ENCODE assay signal across 9 cellular contexts in the genomic region with DNA sequence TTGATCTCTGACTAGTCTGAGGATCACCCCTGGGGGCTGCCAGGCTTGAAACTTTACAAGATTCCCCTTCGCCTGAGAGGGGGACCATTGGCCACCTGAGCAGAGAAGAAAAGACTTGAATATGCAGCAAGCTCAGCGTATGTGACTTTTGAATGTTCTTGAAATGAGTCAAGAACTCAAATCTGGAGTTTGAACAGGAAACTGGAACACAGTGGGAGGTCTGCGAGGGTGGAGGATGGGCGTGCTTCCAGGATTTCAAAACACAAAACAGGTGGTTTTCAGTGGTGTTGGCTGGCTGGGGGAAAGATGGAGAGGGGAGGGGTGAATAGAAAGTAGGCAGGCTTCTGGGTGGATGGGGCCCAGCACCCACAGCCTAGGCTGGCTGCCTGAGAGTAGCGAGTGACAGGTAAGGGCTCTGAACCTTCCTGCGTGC. TPM values are rescaled to one million over a fixed set of nuclear protein-coding genes. Genes with fewer than 3 reads are reported as not detected.
DNase-seq lines count a peak whose midpoint lies in the region; ATAC-seq, FAIRE-seq and TF ChIP-seq lines count a peak whose summit lies in the region.
"Had no signal": no experiment of that assay in that cellular context is flagged by ENCODE, and none has a peak within 500 bp of the region (broad histone marks: within the 10 kb centered on the region; RNA-seq: fewer than 3 reads in every experiment).

No MANE protein-coding gene starts in this region.

- H3K36me3 Mint-ChIP-seq in endodermal cell (ENCODE audit: low read depth): no peaks in the 10 kb centered on the region

- no peaks in the 10 kb centered on the region for H3K27me3 ChIP-seq in AG04450 (ENCODE audit: control insufficient read depth, insufficient read depth, low read length)
- no peaks in the 10 kb centered on the region for H3K27me3 ChIP-seq in KMS-11 (ENCODE audit: insufficient read depth, low read depth)
- peaks cover 51% of the 10 kb centered on the region for H3K27me3 ChIP-seq in endodermal cell (ENCODE audit: control insufficient read depth, insufficient read depth, low read length, poor library complexity, severe bottlenecking)

- H3K79me2 ChIP-seq in KMS-11 (ENCODE audit: insufficient read depth, low read depth): no peaks in the 10 kb centered on the region

- no peaks in the 10 kb centered on the region for H4K20me1 ChIP-seq in KMS-11 (ENCODE audit: insufficient read depth)

- peak; percentile 82 for DNase-seq in AG04450 (ENCODE audit: low read depth, low spot score)
- peak; percentile 60 for DNase-seq in endodermal cell
- DNase-seq in HuH-7 (ENCODE audit: low spot score): no peak
- no peak for DNase-seq in D721Med (ENCODE audit: insufficient read length, low spot score)
- DNase-seq: immature natural killer cell had no signal

- H3K4me3 ChIP-seq in AG04450 (ENCODE audit: low read depth, low read length) (no peak overlapping the region), KMS-11 (IDR thresholded peaks at IDR 0.05; ENCODE audit: insufficient read depth, low read depth, low read length) (no peak overlapping the region), endodermal cell (ENCODE audit: low read length) (no peak overlapping the region)

- H3K27ac Mint-ChIP-seq in endodermal cell: no peak overlapping the region
- H3K27ac Mint-ChIP-seq: immature natural killer cell had no signal

- 69 to 85% methylated on average over 4 to 6 of the region's 6 CpGs for WGBS in endodermal cell (ENCODE audit: insufficient coverage in 1 of 2, insufficient read length in 1 of 2), 2 experiments

- H3K4me1 ChIP-seq in KMS-11 (ENCODE audit: low read depth, poor library complexity, severe bottlenecking) (peaks cover 30% of the 10 kb centered on the region), endodermal cell (ENCODE audit: control insufficient read depth, insufficient read depth, low read length) (peaks cover 3% of the 10 kb centered on the region)

- H3K4me2 ChIP-seq in KMS-11: peak overlapping the region; percentile 55

- H3K27ac ChIP-seq in AG04450 (ENCODE audit: low read depth, low read length) (peak overlapping the region; percentile 54), KMS-11 (peak overlapping the region; percentile 49; the same call in 1 of the 2 replicates), endodermal cell (ENCODE audit: low read depth, low read length) (no peak overlapping the region)

- POLR2A ChIA-PET in AG04450 (lab: Yijun Ruan, JAX): interaction anchor here (0.6 kb wide), 1 partner anchor 235 kb away, joined by 3 read pairs; a partner anchor contains a TSS

- H3K9me3 Mint-ChIP-seq in endodermal cell: peaks cover 22% of the 10 kb centered on the region

- FAIRE-seq in D721Med (lab: Jason Lieb, UNC): no peak

- H3K4me3 Mint-ChIP-seq in endodermal cell: no peak overlapping the region
- H3K4me3 Mint-ChIP-seq: immature natural killer cell had no signal

- H2AFZ ChIP-seq in KMS-11 (ENCODE audit: low read depth): peak overlapping the region; percentile 16; the same call in 1 of the 2 replicates

- CTCF ChIA-PET in AG04450 (lab: Charles Lee): interaction anchor here (3.9 kb wide), 1 partner anchor 237 kb away, joined by 61 read pairs; no protein-coding TSS in a partner anchor

- peaks cover 82% of the 10 kb centered on the region for H3K27me3 Mint-ChIP-seq in endodermal cell (ENCODE audit: insufficient read depth)

- no peaks in the 10 kb centered on the region for H3K36me3 ChIP-seq in KMS-11 (ENCODE audit: insufficient read depth)
- no peaks in the 10 kb centered on the region for H3K36me3 ChIP-seq in endodermal cell (ENCODE audit: control insufficient read depth, insufficient read depth, low read length)

- peaks cover 23% of the 10 kb centered on the region for H3K4me1 Mint-ChIP-seq in endodermal cell

- ATAC-seq in GM18858 (IDR thresholded peaks at IDR 0.05; ENCODE audit: unreplicated experiment): peak; percentile 66
- no peak for ATAC-seq in GM21723 (IDR thresholded peaks at IDR 0.05; ENCODE audit: unreplicated experiment)
- no peak for ATAC-seq in GM18909 (IDR thresholded peaks at IDR 0.05; ENCODE audit: poor library complexity, unreplicated experiment)

- TF ChIP-seq CTCF in AG04450 (IDR thresholded peaks at IDR 0.05; ENCODE audit: low read depth, low read length) (no peak), KMS-11 (conservative IDR thresholded peaks at IDR 0.05; ENCODE audit: low read depth, low read length) (no peak), endodermal cell (conservative IDR thresholded peaks at IDR 0.05) (no peak), D721Med (IDR thresholded peaks at IDR 0.05; ENCODE audit: insufficient read depth, missing control alignments) (no peak)

- H3K9me3 ChIP-seq in AG04450 (ENCODE audit: control insufficient read depth, insufficient read depth, low read length): no peaks in the 10 kb centered on the region
- H3K9me3 ChIP-seq in endodermal cell (ENCODE audit: control insufficient read depth, low read length): no peaks in the 10 kb centered on the region

- no peak overlapping the region; the same call in 1 of the 2 replicates for H3K9ac ChIP-seq in KMS-11
- H3K9ac ChIP-seq in endodermal cell (ENCODE audit: extremely low read depth, low read length, poor library complexity, severe bottlenecking): no peak overlapping the region

RNA-seq across cellular contexts. Expression of a gene that starts 40.6 kb away (rescaled TPM):
- not detected in 2 replicates for polyA plus RNA-seq in AG04450 (2011; rRNA removed)
- not detected in 2 replicates for polyA minus RNA-seq in AG04450 (2011; rRNA and poly(A)+ RNA removed)
- not detected for total RNA-seq in endodermal cell
- polyA plus RNA-seq in endodermal cell (2013, experiment 1 of 2): not detected
- polyA plus RNA-seq in endodermal cell (2013, experiment 2 of 2): not detected
- polyA plus RNA-seq: immature natural killer cell had no signal

Comparison
In these comparisons a context has a peak if more than half of its experiments do, and no peak if none do; other contexts are left out.
1. DNase-seq: peak in AG04450 (single experiment) and endodermal cell (single experiment); none in HuH-7 (single experiment) and D721Med (single experiment).